In the genomic region with DNA sequence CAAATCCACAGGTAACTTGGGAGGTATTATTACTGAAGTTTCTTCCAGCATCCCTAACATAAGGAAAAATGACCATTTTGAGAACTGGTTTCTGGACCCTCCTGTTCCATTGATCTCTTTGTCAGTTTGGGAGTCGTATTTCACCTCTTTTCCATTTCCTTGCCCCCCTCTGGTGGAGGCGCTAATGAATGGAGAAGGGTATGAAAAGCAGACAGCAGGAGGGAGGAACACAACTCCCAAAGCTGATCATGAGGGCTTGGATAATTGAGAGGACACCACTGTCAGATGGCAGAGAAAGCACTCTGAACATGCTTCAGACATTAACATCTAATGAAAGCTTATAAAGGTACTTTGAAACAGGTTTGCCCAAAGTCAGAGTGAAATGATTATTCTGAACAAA, we compare ENCODE assay signal across 1 cellular context.
TF ChIP-seq lines count a peak whose summit lies in the region.

No MANE protein-coding gene starts in this region.

TF ChIP-seq in H1, 55 proteins besides CTCF, POLR2A, EP300 and RAD21:
- TF ChIP-seq SP4 (IDR thresholded peaks at IDR 0.05; ENCODE audit: low read length) (no peak), TAF7 (optimal IDR thresholded peaks at IDR 0.05; ENCODE audit: borderline replicate concordance, low read depth, low read length) (no peak), SP1 (IDR thresholded peaks at IDR 0.05; ENCODE audit: low read depth, low read length) (no peak), CBX5 (IDR thresholded peaks at IDR 0.05; ENCODE audit: low read depth, low read length) (no peak), HDAC2 (IDR thresholded peaks at IDR 0.05; ENCODE audit: borderline replicate concordance in 1 of 2, low read depth in 2 of 2, low read length in 2 of 2) (no peak), BACH1 (IDR thresholded peaks at IDR 0.05; ENCODE audit: low read length) (no peak), KDM5A (IDR thresholded peaks at IDR 0.05; ENCODE audit: low read length) (no peak), JUND (IDR thresholded peaks at IDR 0.05; ENCODE audit: low read length) (no peak)
- TF ChIP-seq, protein P1, sequence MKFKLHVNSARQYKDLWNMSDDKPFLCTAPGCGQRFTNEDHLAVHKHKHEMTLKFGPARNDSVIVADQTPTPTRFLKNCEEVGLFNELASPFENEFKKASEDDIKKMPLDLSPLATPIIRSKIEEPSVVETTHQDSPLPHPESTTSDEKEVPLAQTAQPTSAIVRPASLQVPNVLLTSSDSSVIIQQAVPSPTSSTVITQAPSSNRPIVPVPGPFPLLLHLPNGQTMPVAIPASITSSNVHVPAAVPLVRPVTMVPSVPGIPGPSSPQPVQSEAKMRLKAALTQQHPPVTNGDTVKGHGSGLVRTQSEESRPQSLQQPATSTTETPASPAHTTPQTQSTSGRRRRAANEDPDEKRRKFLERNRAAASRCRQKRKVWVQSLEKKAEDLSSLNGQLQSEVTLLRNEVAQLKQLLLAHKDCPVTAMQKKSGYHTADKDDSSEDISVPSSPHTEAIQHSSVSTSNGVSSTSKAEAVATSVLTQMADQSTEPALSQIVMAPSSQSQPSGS (IDR thresholded peaks at IDR 0.05; ENCODE audit: low read length) = no peak
- TF ChIP-seq, protein P2, sequence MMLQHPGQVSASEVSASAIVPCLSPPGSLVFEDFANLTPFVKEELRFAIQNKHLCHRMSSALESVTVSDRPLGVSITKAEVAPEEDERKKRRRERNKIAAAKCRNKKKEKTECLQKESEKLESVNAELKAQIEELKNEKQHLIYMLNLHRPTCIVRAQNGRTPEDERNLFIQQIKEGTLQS (IDR thresholded peaks at IDR 0.05; ENCODE audit: insufficient read depth, low read depth, low read length) = no peak
